Comparison of ENCODE assay signal across 9 cellular contexts in genomic region chr2:231361701-231362588, GRCh38. TPM values are rescaled to one million over a fixed set of nuclear protein-coding genes. Genes with fewer than 3 reads are reported as not detected.
DNase-seq lines count a peak whose midpoint lies in the region; ATAC-seq and TF ChIP-seq lines count a peak whose summit lies in the region.
"Had no signal": no experiment of that assay in that cellular context is flagged by ENCODE, and none has a peak within 500 bp of the region (broad histone marks: within the 10 kb centered on the region; RNA-seq: fewer than 3 reads in every experiment).

No MANE protein-coding gene starts in this region.

- H3K27ac Mint-ChIP-seq in T-helper 1 cell treated with Interleukin-12 subunit alpha and Interleukin-12 subunit beta and Interleukin-4 antibody, amounts not matched to agents 30 μg/mL and 1 μg/mL, for 36 hours, result peak overlapping the region; percentile 62
- H3K27ac Mint-ChIP-seq in natural killer cell treated with Interleukin-12 subunit alpha and Interleukin-12 subunit beta and Interleukin-15 and Interleukin-18, amount 100 ng/mL, for 72 hours, result peak overlapping the region; percentile 94 to 99

- BruUV-seq in A673 (replicated peaks; lab: Mats Ljungman, UMichigan), result no TSS peak

- peak; percentile 43 to 61 for DNase-seq in AML-193 (lab: John Stamatoyannopoulos, UW)
- peak; percentile 80 for DNase-seq in natural killer cell treated with Interleukin-12 subunit alpha and Interleukin-12 subunit beta and Interleukin-15 and Interleukin-18, amount 100 ng/mL, for 72 hours (ENCODE audit: low spot score)
- DNase-seq in T1000 (lab: John Stamatoyannopoulos, UW), result no peak
- no peak for DNase-seq in NCI-H1092 treated with DMSO at 0.1 percent for 48 hours (lab: John Stamatoyannopoulos, UW)
- DNase-seq in A673 (ENCODE audit: low spot score), result no peak

- CTCF ChIA-PET in A673 (lab: Charles Lee), result no interaction called here

- peaks cover 10% of the 10 kb centered on the region for H3K4me1 Mint-ChIP-seq in T-helper 1 cell treated with Interleukin-12 subunit alpha and Interleukin-12 subunit beta and Interleukin-4 antibody, amounts not matched to agents 30 μg/mL and 1 μg/mL, for 36 hours (ENCODE audit: low read depth)
- H3K4me1 Mint-ChIP-seq in natural killer cell treated with Interleukin-12 subunit alpha and Interleukin-12 subunit beta and Interleukin-15 and Interleukin-18, amount 100 ng/mL, for 72 hours (ENCODE audit: low read depth in 2 of 2), result peaks cover 31 to 32% of the 10 kb centered on the region in 2 donors

- no peak for TF ChIP-seq CTCF in A673 (conservative IDR thresholded peaks at IDR 0.05; ENCODE audit: low read depth, low read length)

- H3K4me3 Mint-ChIP-seq in T-helper 1 cell treated with Interleukin-12 subunit alpha and Interleukin-12 subunit beta and Interleukin-4 antibody, amounts not matched to agents 30 μg/mL and 1 μg/mL, for 36 hours, result no peak overlapping the region
- H3K4me3 Mint-ChIP-seq in natural killer cell treated with Interleukin-12 subunit alpha and Interleukin-12 subunit beta and Interleukin-15 and Interleukin-18, amount 100 ng/mL, for 72 hours, result peak overlapping the region; percentile 69

- intact Hi-C loops in A673 (cut with micrococcal nuclease; ENCODE audit: unreplicated experiment), result no loop called here

- no peaks in the 10 kb centered on the region for H3K36me3 ChIP-seq in A673 (ENCODE audit: insufficient read depth, low read length, poor library complexity, severe bottlenecking)

- POLR2A ChIA-PET in A673 (lab: Charles Lee; ENCODE audit: low non-redundant PET), result no interaction called here

- H3K36me3 Mint-ChIP-seq in T-helper 1 cell treated with Interleukin-12 subunit alpha and Interleukin-12 subunit beta and Interleukin-4 antibody, amounts not matched to agents 30 μg/mL and 1 μg/mL, for 36 hours (ENCODE audit: low read depth), result no peaks in the 10 kb centered on the region
- H3K36me3 Mint-ChIP-seq in natural killer cell treated with Interleukin-12 subunit alpha and Interleukin-12 subunit beta and Interleukin-15 and Interleukin-18, amount 100 ng/mL, for 72 hours, result no peaks in the 10 kb centered on the region

- no peak overlapping the region for H3K4me3 ChIP-seq in A673 (ENCODE audit: low read depth, low read length, poor library complexity, severe bottlenecking)
- H3K4me3 ChIP-seq: lung had no signal

- H3K9me3 ChIP-seq in A673 (ENCODE audit: low read depth, low read length, poor library complexity, severe bottlenecking), result no peaks in the 10 kb centered on the region

- no peaks in the 10 kb centered on the region for H3K9me3 Mint-ChIP-seq in T-helper 1 cell treated with Interleukin-12 subunit alpha and Interleukin-12 subunit beta and Interleukin-4 antibody, amounts not matched to agents 30 μg/mL and 1 μg/mL, for 36 hours
- H3K9me3 Mint-ChIP-seq in natural killer cell treated with Interleukin-12 subunit alpha and Interleukin-12 subunit beta and Interleukin-15 and Interleukin-18, amount 100 ng/mL, for 72 hours, result no peaks in the 10 kb centered on the region

- no peaks in the 10 kb centered on the region for H3K27me3 ChIP-seq in A673 (replicated peaks; ENCODE audit: insufficient read depth, low read depth, low read length, poor library complexity)

- ATAC-seq in GM18909 (IDR thresholded peaks at IDR 0.05; ENCODE audit: poor library complexity, unreplicated experiment), result peak; percentile 91
- ATAC-seq in HG03025 (IDR thresholded peaks at IDR 0.05; ENCODE audit: low FRiP score, unreplicated experiment), result peak; percentile 88
- ATAC-seq in natural killer cell treated with Interleukin-12 subunit alpha and Interleukin-12 subunit beta and Interleukin-15 and Interleukin-18, amount 100 ng/mL, for 72 hours, result peak; percentile 87 to 93

- no peaks in the 10 kb centered on the region for H3K4me1 ChIP-seq in A673 (ENCODE audit: insufficient read depth, low read length, poor library complexity, severe bottlenecking)

- no peak overlapping the region for H3K27ac ChIP-seq in A673 (ENCODE audit: low read depth, low read length, poor library complexity, severe bottlenecking)

- H3K27me3 Mint-ChIP-seq in T-helper 1 cell treated with Interleukin-12 subunit alpha and Interleukin-12 subunit beta and Interleukin-4 antibody, amounts not matched to agents 30 μg/mL and 1 μg/mL, for 36 hours (ENCODE audit: low read depth), result no peaks in the 10 kb centered on the region
- H3K27me3 Mint-ChIP-seq in natural killer cell treated with Interleukin-12 subunit alpha and Interleukin-12 subunit beta and Interleukin-15 and Interleukin-18, amount 100 ng/mL, for 72 hours, result no peaks in the 10 kb centered on the region

RNA-seq across cellular contexts. Expression of gene B3GNT7, which starts 33.6 kb away (rescaled TPM):
- total RNA-seq in natural killer cell treated with Interleukin-12 subunit alpha and Interleukin-12 subunit beta and Interleukin-15 and Interleukin-18, amount 100 ng/mL, for 72 hours, result 10 to 100 TPM; 12.6 to 20.1 TPM
- total RNA-seq in A673 (2021), result 0.09 TPM in 1 of 2 replicates, not detected in the other

Comparison
In these comparisons a context has a peak if more than half of its experiments do, and no peak if none do; other contexts are left out.
1. DNase-seq: peak in AML-193 (2 of 2) and natural killer cell treated with Interleukin-12 subunit alpha and Interleukin-12 subunit beta and Interleukin-15 and Interleukin-18, amount 100 ng/mL, for 72 hours (single experiment); none in T1000 (single experiment), NCI-H1092 treated with DMSO at 0.1 percent for 48 hours (single experiment) and A673 (single experiment).
2. RNA of gene B3GNT7, which starts 33.6 kb away (total RNA-seq): 12.6 to 20.1 TPM in natural killer cell treated with Interleukin-12 subunit alpha and Interleukin-12 subunit beta and Interleukin-15 and Interleukin-18, amount 100 ng/mL, for 72 hours; 0.09 TPM in A673; every median in the first group is over 10 times any median in the second.
3. Peak in every context shown above with its lines, with median percentiles within 50 percentile points of each other: ATAC-seq.